Comparison of ENCODE assay signal across 1 cellular context in genomic region chr12:6167327-6168280, GRCh38.
TF ChIP-seq lines count a peak whose summit lies in the region.

No MANE protein-coding gene starts in this region.

TF ChIP-seq in K562, 482 proteins besides CTCF, POLR2A, EP300 and RAD21 (continued from another document and continues in another):
- no peak for TF ChIP-seq NR2F6 (CRISPR knock-in tag; IDR thresholded peaks at IDR 0.05)
- TF ChIP-seq PHTF2 (CRISPR knock-in tag; IDR thresholded peaks at IDR 0.05): no peak
- TF ChIP-seq, protein P1, sequence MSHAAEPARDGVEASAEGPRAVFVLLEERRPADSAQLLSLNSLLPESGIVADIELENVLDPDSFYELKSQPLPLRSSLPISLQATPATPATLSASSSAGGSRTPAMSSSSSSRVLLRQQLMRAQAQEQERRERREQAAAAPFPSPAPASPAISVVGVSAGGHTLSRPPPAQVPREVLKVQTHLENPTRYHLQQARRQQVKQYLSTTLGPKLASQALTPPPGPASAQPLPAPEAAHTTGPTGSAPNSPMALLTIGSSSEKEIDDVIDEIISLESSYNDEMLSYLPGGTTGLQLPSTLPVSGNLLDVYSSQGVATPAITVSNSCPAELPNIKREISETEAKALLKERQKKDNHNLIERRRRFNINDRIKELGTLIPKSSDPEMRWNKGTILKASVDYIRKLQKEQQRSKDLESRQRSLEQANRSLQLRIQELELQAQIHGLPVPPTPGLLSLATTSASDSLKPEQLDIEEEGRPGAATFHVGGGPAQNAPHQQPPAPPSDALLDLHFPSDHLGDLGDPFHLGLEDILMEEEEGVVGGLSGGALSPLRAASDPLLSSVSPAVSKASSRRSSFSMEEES (CRISPR knock-in tag; IDR thresholded peaks at IDR 0.05): no peak
- TF ChIP-seq TARDBP (IDR thresholded peaks at IDR 0.05): 0 out of 2 replicates have a peak, but pooled peaks have one; percentile 55
- TF ChIP-seq TCF7L2 (IDR thresholded peaks at IDR 0.05; ENCODE audit: low read depth, low read length): no peak
- TF ChIP-seq, protein P2, sequence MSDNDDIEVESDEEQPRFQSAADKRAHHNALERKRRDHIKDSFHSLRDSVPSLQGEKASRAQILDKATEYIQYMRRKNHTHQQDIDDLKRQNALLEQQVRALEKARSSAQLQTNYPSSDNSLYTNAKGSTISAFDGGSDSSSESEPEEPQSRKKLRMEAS (CRISPR knock-in tag; IDR thresholded peaks at IDR 0.05): no peak
- TF ChIP-seq SRF (CRISPR knock-in tag; IDR thresholded peaks at IDR 0.05): no peak
- TF ChIP-seq CCAR2 (IDR thresholded peaks at IDR 0.05; ENCODE audit: low read depth, low read length): no peak
- TF ChIP-seq VEZF1 (CRISPR knock-in tag; IDR thresholded peaks at IDR 0.05): peak; percentile 59; the same call in 1 of the 2 replicates
- TF ChIP-seq TRIM28 (IDR thresholded peaks at IDR 0.05): no peak
- no peak for TF ChIP-seq KLF10 (CRISPR knock-in tag; IDR thresholded peaks at IDR 0.05)
- TF ChIP-seq PYGO2 (tag; IDR thresholded peaks at IDR 0.05): no peak
- peak; percentile 43; the same call in 1 of the 2 replicates for TF ChIP-seq ESRRA (IDR thresholded peaks at IDR 0.05; ENCODE audit: borderline replicate concordance, low read depth)
- TF ChIP-seq ZNF121 (CRISPR knock-in tag; conservative IDR thresholded peaks at IDR 0.05): no peak
- TF ChIP-seq ZFX (CRISPR knock-in tag; IDR thresholded peaks at IDR 0.05): peak; percentile 62
- TF ChIP-seq SLC30A9 (CRISPR knock-in tag; IDR thresholded peaks at IDR 0.05): no peak
- TF ChIP-seq CXXC5 (CRISPR knock-in tag; IDR thresholded peaks at IDR 0.05): peak; percentile 38; the same call in 1 of the 2 replicates
- TF ChIP-seq, protein P3, sequence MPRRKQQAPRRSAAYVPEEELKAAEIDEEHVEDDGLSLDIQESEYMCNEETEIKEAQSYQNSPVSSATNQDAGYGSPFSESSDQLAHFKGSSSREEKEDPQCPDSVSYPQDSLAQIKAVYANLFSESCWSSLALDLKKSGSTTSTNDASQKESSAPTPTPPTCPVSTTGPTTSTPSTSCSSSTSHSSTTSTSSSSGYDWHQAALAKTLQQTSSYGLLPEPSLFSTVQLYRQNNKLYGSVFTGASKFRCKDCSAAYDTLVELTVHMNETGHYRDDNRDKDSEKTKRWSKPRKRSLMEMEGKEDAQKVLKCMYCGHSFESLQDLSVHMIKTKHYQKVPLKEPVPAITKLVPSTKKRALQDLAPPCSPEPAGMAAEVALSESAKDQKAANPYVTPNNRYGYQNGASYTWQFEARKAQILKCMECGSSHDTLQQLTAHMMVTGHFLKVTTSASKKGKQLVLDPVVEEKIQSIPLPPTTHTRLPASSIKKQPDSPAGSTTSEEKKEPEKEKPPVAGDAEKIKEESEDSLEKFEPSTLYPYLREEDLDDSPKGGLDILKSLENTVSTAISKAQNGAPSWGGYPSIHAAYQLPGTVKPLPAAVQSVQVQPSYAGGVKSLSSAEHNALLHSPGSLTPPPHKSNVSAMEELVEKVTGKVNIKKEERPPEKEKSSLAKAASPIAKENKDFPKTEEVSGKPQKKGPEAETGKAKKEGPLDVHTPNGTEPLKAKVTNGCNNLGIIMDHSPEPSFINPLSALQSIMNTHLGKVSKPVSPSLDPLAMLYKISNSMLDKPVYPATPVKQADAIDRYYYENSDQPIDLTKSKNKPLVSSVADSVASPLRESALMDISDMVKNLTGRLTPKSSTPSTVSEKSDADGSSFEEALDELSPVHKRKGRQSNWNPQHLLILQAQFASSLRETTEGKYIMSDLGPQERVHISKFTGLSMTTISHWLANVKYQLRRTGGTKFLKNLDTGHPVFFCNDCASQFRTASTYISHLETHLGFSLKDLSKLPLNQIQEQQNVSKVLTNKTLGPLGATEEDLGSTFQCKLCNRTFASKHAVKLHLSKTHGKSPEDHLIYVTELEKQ (CRISPR knock-in tag; IDR thresholded peaks at IDR 0.05): no peak
- no peak for TF ChIP-seq ZNF197 (CRISPR knock-in tag; IDR thresholded peaks at IDR 0.05; ENCODE audit: low read depth)
- no peak for TF ChIP-seq CC2D1A (IDR thresholded peaks at IDR 0.05)
- no peak for TF ChIP-seq SRSF1 (IDR thresholded peaks at IDR 0.05; ENCODE audit: low read depth, low read length)
- TF ChIP-seq, protein P4, sequence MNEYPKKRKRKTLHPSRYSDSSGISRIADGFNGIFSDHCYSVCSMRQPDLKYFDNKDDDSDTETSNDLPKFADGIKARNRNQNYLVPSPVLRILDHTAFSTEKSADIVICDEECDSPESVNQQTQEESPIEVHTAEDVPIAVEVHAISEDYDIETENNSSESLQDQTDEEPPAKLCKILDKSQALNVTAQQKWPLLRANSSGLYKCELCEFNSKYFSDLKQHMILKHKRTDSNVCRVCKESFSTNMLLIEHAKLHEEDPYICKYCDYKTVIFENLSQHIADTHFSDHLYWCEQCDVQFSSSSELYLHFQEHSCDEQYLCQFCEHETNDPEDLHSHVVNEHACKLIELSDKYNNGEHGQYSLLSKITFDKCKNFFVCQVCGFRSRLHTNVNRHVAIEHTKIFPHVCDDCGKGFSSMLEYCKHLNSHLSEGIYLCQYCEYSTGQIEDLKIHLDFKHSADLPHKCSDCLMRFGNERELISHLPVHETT (CRISPR knock-in tag; conservative IDR thresholded peaks at IDR 0.05 in 1 of 2, IDR thresholded peaks at IDR 0.05 in 1 of 2): no peak
- peak; percentile 75 for TF ChIP-seq TAF9B (IDR thresholded peaks at IDR 0.05; ENCODE audit: partially characterized antibody)
- no peak for TF ChIP-seq SIN3A (IDR thresholded peaks at IDR 0.05; ENCODE audit: borderline replicate concordance in 2 of 2, control insufficient read depth in 1 of 2, low read depth in 2 of 2, low read length in 2 of 2)
- TF ChIP-seq KAT8 (IDR thresholded peaks at IDR 0.05; ENCODE audit: low read depth): no peak
- TF ChIP-seq NFE2 (IDR thresholded peaks at IDR 0.05; ENCODE audit: low read depth): 0 out of 2 replicates have a peak, but pooled peaks have one; percentile 29
- no peak for TF ChIP-seq TBP (optimal IDR thresholded peaks at IDR 0.05; ENCODE audit: low read depth, low read length)
- no peak for TF ChIP-seq MTA1 (IDR thresholded peaks at IDR 0.05; ENCODE audit: borderline replicate concordance)
- no peak for TF ChIP-seq ZNF551 (CRISPR knock-in tag; IDR thresholded peaks at IDR 0.05)
- no peak for TF ChIP-seq IRF2 (CRISPR knock-in tag; IDR thresholded peaks at IDR 0.05)
- no peak for TF ChIP-seq SMARCB1 (IDR thresholded peaks at IDR 0.05; ENCODE audit: insufficient read length, low read depth)
- no peak for TF ChIP-seq SPI1 (IDR thresholded peaks at IDR 0.05; ENCODE audit: borderline replicate concordance, low read depth, low read length)
- TF ChIP-seq CEBPB (tag; IDR thresholded peaks at IDR 0.05): peak; percentile 52
- TF ChIP-seq, protein P5, sequence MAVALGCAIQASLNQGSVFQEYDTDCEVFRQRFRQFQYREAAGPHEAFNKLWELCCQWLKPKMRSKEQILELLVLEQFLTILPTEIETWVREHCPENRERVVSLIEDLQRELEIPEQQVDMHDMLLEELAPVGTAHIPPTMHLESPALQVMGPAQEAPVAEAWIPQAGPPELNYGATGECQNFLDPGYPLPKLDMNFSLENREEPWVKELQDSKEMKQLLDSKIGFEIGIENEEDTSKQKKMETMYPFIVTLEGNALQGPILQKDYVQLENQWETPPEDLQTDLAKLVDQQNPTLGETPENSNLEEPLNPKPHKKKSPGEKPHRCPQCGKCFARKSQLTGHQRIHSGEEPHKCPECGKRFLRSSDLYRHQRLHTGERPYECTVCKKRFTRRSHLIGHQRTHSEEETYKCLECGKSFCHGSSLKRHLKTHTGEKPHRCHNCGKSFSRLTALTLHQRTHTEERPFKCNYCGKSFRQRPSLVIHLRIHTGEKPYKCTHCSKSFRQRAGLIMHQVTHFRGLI (CRISPR knock-in tag; IDR thresholded peaks at IDR 0.05): no peak
- TF ChIP-seq HMG20B (CRISPR knock-in tag; IDR thresholded peaks at IDR 0.05): no peak
- no peak; the same call in 1 of the 2 replicates for TF ChIP-seq SP1 (CRISPR knock-in tag; IDR thresholded peaks at IDR 0.05)
- TF ChIP-seq, protein P6, sequence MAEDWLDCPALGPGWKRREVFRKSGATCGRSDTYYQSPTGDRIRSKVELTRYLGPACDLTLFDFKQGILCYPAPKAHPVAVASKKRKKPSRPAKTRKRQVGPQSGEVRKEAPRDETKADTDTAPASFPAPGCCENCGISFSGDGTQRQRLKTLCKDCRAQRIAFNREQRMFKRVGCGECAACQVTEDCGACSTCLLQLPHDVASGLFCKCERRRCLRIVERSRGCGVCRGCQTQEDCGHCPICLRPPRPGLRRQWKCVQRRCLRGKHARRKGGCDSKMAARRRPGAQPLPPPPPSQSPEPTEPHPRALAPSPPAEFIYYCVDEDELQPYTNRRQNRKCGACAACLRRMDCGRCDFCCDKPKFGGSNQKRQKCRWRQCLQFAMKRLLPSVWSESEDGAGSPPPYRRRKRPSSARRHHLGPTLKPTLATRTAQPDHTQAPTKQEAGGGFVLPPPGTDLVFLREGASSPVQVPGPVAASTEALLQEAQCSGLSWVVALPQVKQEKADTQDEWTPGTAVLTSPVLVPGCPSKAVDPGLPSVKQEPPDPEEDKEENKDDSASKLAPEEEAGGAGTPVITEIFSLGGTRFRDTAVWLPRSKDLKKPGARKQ (CRISPR knock-in tag; IDR thresholded peaks at IDR 0.05): no peak
- no peak for TF ChIP-seq SP2 (IDR thresholded peaks at IDR 0.05; ENCODE audit: extremely low read depth, low read depth, low read length, poor library complexity, severe bottlenecking)
- TF ChIP-seq FIP1L1 (IDR thresholded peaks at IDR 0.05; ENCODE audit: low read depth, low read length, poor library complexity, severe bottlenecking): no peak
- TF ChIP-seq, protein P7, sequence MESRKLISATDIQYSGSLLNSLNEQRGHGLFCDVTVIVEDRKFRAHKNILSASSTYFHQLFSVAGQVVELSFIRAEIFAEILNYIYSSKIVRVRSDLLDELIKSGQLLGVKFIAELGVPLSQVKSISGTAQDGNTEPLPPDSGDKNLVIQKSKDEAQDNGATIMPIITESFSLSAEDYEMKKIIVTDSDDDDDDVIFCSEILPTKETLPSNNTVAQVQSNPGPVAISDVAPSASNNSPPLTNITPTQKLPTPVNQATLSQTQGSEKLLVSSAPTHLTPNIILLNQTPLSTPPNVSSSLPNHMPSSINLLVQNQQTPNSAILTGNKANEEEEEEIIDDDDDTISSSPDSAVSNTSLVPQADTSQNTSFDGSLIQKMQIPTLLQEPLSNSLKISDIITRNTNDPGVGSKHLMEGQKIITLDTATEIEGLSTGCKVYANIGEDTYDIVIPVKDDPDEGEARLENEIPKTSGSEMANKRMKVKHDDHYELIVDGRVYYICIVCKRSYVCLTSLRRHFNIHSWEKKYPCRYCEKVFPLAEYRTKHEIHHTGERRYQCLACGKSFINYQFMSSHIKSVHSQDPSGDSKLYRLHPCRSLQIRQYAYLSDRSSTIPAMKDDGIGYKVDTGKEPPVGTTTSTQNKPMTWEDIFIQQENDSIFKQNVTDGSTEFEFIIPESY (CRISPR knock-in tag; IDR thresholded peaks at IDR 0.05): 0 out of 2 replicates have a peak, but pooled peaks have one; percentile 32
- no peak for TF ChIP-seq TAF1 (IDR thresholded peaks at IDR 0.05; ENCODE audit: control insufficient read depth, extremely low read depth, insufficient read depth, low read length, severe bottlenecking)
- TF ChIP-seq TRIM25 (IDR thresholded peaks at IDR 0.05; ENCODE audit: borderline replicate concordance): no peak
- no peak for TF ChIP-seq HCFC1 (IDR thresholded peaks at IDR 0.05; ENCODE audit: low read depth, low read length)
- no peak for TF ChIP-seq MAFK (IDR thresholded peaks at IDR 0.05; ENCODE audit: low read length)
- no peak for TF ChIP-seq PURB (CRISPR knock-in tag; IDR thresholded peaks at IDR 0.05; ENCODE audit: low read depth)
- TF ChIP-seq C11orf30 (IDR thresholded peaks at IDR 0.05; ENCODE audit: low read depth): no peak
- TF ChIP-seq NFRKB (IDR thresholded peaks at IDR 0.05; ENCODE audit: low read depth): peak; percentile 60
- no peak for TF ChIP-seq AFF4 (CRISPR knock-in tag; IDR thresholded peaks at IDR 0.05)
- TF ChIP-seq GTF2E2 (tag; IDR thresholded peaks at IDR 0.05): no peak
